In genomic region chr11:113778111-113778910, GRCh38 we compare ENCODE assay signal across 1 cellular context.
TF ChIP-seq lines count a peak whose summit lies in the region.

No MANE protein-coding gene starts in this region.

TF ChIP-seq in GM23338, 12 proteins besides CTCF, POLR2A, EP300 and RAD21 (continued from another document):
- TF ChIP-seq ZNF462 (CRISPR knock-in tag; IDR thresholded peaks at IDR 0.05): no peak
- TF ChIP-seq REST (IDR thresholded peaks at IDR 0.05; ENCODE audit: unreplicated experiment): no peak
- TF ChIP-seq ETS1 (IDR thresholded peaks at IDR 0.05): no peak
- TF ChIP-seq NANOG (IDR thresholded peaks at IDR 0.05; ENCODE audit: borderline replicate concordance): no peak
- TF ChIP-seq EZH2phosphoT487 (IDR thresholded peaks at IDR 0.05; ENCODE audit: unreplicated experiment): no peak
- TF ChIP-seq JUNB (IDR thresholded peaks at IDR 0.05; ENCODE audit: unreplicated experiment): no peak
- TF ChIP-seq ZNF114 (CRISPR knock-in tag; IDR thresholded peaks at IDR 0.05): no peak
- TF ChIP-seq STAT1 (IDR thresholded peaks at IDR 0.05; ENCODE audit: unreplicated experiment): no peak
